7 cellular contexts compared by ENCODE assay signal in genomic region chr6:37500904-37501303, GRCh38. TPM values are rescaled to one million over a fixed set of nuclear protein-coding genes. Genes with fewer than 3 reads are reported as not detected.
DNase-seq lines count a peak whose midpoint lies in the region; ATAC-seq and TF ChIP-seq lines count a peak whose summit lies in the region.
"Not testable (repeated sequence)": the region's sequence is repeated elsewhere in the genome, so short reads cannot be mapped to it uniquely, and the experiment has no call there.

No MANE protein-coding gene starts in this region.

- H3K9me3 ChIP-seq in CD8-positive, alpha-beta memory T cell (ENCODE audit: low read length); Panc1 (ENCODE audit: control insufficient read depth, insufficient read depth, low read depth, low read length): not testable (repeated sequence)

- not testable (repeated sequence) for H3K36me3 Mint-ChIP-seq in CD8-positive, alpha-beta memory T cell; activated CD4-positive, alpha-beta T cell treated with anti-CD3 and anti-CD28 coated beads for 36 hours (ENCODE audit: low read depth); activated T-cell treated with anti-CD3 and anti-CD28 coated beads, Interleukin-2, amount 50 U/mL, for 72 hours (ENCODE audit: insufficient read depth in 2 of 2); activated naive CD8-positive, alpha-beta T cell; immature natural killer cell; natural killer cell treated with Interleukin-12 subunit alpha and Interleukin-12 subunit beta and Interleukin-15 and Interleukin-18, amount 100 ng/mL, for 72 hours

- H3K27ac ChIP-seq in CD8-positive, alpha-beta memory T cell (ENCODE audit: low read depth, low read length), result not testable (repeated sequence)
- peak overlapping the region; percentile 95; the same call in 1 of the 2 replicates for H3K27ac ChIP-seq in Panc1 (ENCODE audit: low read length)

- intact Hi-C loops in Panc1 (cut with micrococcal nuclease; ENCODE audit: unreplicated experiment), result not testable (repeated sequence)
- intact Hi-C loops in activated CD4-positive, alpha-beta T cell treated with anti-CD3 and anti-CD28 coated beads for 36 hours (cut with DNase I, micrococcal nuclease), result loop anchor here in 1 of 2 experiments (1.0 kb wide), 1 partner anchor 52 kb away; no protein-coding TSS in a partner anchor

- H3K27ac Mint-ChIP-seq in CD8-positive, alpha-beta memory T cell, result peak overlapping the region; percentile 87 to 100 (median 99)
- H3K27ac Mint-ChIP-seq in activated CD4-positive, alpha-beta T cell treated with anti-CD3 and anti-CD28 coated beads for 36 hours, result peak overlapping the region; percentile 43
- H3K27ac Mint-ChIP-seq in activated T-cell treated with anti-CD3 and anti-CD28 coated beads, Interleukin-2, amount 50 U/mL, for 72 hours, result peak overlapping the region; percentile 83
- peak overlapping the region; percentile 50 for H3K27ac Mint-ChIP-seq in activated naive CD8-positive, alpha-beta T cell
- peak overlapping the region; percentile 65 to 100 (median 96) for H3K27ac Mint-ChIP-seq in immature natural killer cell
- peak overlapping the region; percentile 91 to 96 for H3K27ac Mint-ChIP-seq in natural killer cell treated with Interleukin-12 subunit alpha and Interleukin-12 subunit beta and Interleukin-15 and Interleukin-18, amount 100 ng/mL, for 72 hours

- not testable (repeated sequence) for H3K27me3 ChIP-seq in CD8-positive, alpha-beta memory T cell (ENCODE audit: insufficient read depth, low read length, poor library complexity, severe bottlenecking); Panc1 (ENCODE audit: control insufficient read depth, insufficient read depth, low read length)

- not testable (repeated sequence) for H3K4me3 ChIP-seq in CD8-positive, alpha-beta memory T cell (ENCODE audit: low read length); Panc1 (ENCODE audit: low read depth in 2 of 2, low read length in 2 of 2)

- peaks cover 77 to 100% (median 94%) of the 10 kb centered on the region in 3 donors for H3K4me1 Mint-ChIP-seq in CD8-positive, alpha-beta memory T cell
- peaks cover 88% of the 10 kb centered on the region for H3K4me1 Mint-ChIP-seq in activated CD4-positive, alpha-beta T cell treated with anti-CD3 and anti-CD28 coated beads for 36 hours
- H3K4me1 Mint-ChIP-seq in activated T-cell treated with anti-CD3 and anti-CD28 coated beads, Interleukin-2, amount 50 U/mL, for 72 hours (ENCODE audit: low read depth), result peaks cover 93% of the 10 kb centered on the region
- peaks cover 87% of the 10 kb centered on the region for H3K4me1 Mint-ChIP-seq in activated naive CD8-positive, alpha-beta T cell (ENCODE audit: low read depth)
- H3K4me1 Mint-ChIP-seq in immature natural killer cell, result peaks cover 66 to 69% of the 10 kb centered on the region in 2 donors
- peaks cover 57 to 63% of the 10 kb centered on the region in 2 donors for H3K4me1 Mint-ChIP-seq in natural killer cell treated with Interleukin-12 subunit alpha and Interleukin-12 subunit beta and Interleukin-15 and Interleukin-18, amount 100 ng/mL, for 72 hours (ENCODE audit: low read depth in 2 of 2)

- H3K4me1 ChIP-seq in CD8-positive, alpha-beta memory T cell (ENCODE audit: insufficient read depth, low read length), result peaks cover 83% of the 10 kb centered on the region
- not testable (repeated sequence) for H3K4me1 ChIP-seq in Panc1 (ENCODE audit: control insufficient read depth, insufficient read depth, low read length)

- not testable (repeated sequence) for DNase-seq in CD8-positive, alpha-beta memory T cell; Panc1 (ENCODE audit: low read depth, low spot score); activated CD4-positive, alpha-beta T cell treated with anti-CD3 and anti-CD28 coated beads for 36 hours; activated T-cell treated with anti-CD3 and anti-CD28 coated beads, Interleukin-2, amount 50 U/mL, for 72 hours; immature natural killer cell; natural killer cell treated with Interleukin-12 subunit alpha and Interleukin-12 subunit beta and Interleukin-15 and Interleukin-18, amount 100 ng/mL, for 72 hours (ENCODE audit: low spot score)

- not testable (repeated sequence) for ATAC-seq in Panc1; activated CD4-positive, alpha-beta T cell treated with anti-CD3 and anti-CD28 coated beads for 36 hours; activated T-cell treated with anti-CD3 and anti-CD28 coated beads, Interleukin-2, amount 50 U/mL, for 72 hours (replicated peaks in 1 of 2); natural killer cell treated with Interleukin-12 subunit alpha and Interleukin-12 subunit beta and Interleukin-15 and Interleukin-18, amount 100 ng/mL, for 72 hours

- CTCF ChIA-PET in CD8-positive, alpha-beta memory T cell (lab: Charles Lee), result interaction anchor here (1.5 to 7.2 kb wide), 4 partner anchors 12 to 65 kb away, joined by 3 to 65 read pairs (median 20); no protein-coding TSS in a partner anchor
- CTCF ChIA-PET in Panc1 (lab: Charles Lee), result not testable (repeated sequence)
- CTCF ChIA-PET in activated CD4-positive, alpha-beta T cell treated with anti-CD3 and anti-CD28 coated beads for 36 hours (lab: Charles Lee), result interaction anchor here (3.3 kb wide), 1 partner anchor 15 kb away, joined by 21 read pairs; no protein-coding TSS in a partner anchor

- not testable (repeated sequence) for H3K9me3 Mint-ChIP-seq in CD8-positive, alpha-beta memory T cell; activated CD4-positive, alpha-beta T cell treated with anti-CD3 and anti-CD28 coated beads for 36 hours (ENCODE audit: low read depth); activated T-cell treated with anti-CD3 and anti-CD28 coated beads, Interleukin-2, amount 50 U/mL, for 72 hours; activated naive CD8-positive, alpha-beta T cell (ENCODE audit: low read depth); immature natural killer cell; natural killer cell treated with Interleukin-12 subunit alpha and Interleukin-12 subunit beta and Interleukin-15 and Interleukin-18, amount 100 ng/mL, for 72 hours

- TF ChIP-seq CTCF in Panc1 (IDR thresholded peaks at IDR 0.05), result not testable (repeated sequence)

- in situ Hi-C loops in Panc1 (cut with HindIII; ENCODE audit: low pct_unique_long_range_greater_than_20kb, low sequenced_read_pairs), result not testable (repeated sequence)

- not testable (repeated sequence) for BruUV-seq in Panc1 (replicated peaks; lab: Mats Ljungman, UMichigan)

- POLR2A ChIA-PET in CD8-positive, alpha-beta memory T cell (lab: Charles Lee), result interaction anchor here (4.1 kb wide), 1 partner anchor 16 kb away, joined by 58 read pairs; no protein-coding TSS in a partner anchor
- POLR2A ChIA-PET in Panc1 (lab: Charles Lee), result not testable (repeated sequence)
- POLR2A ChIA-PET in activated CD4-positive, alpha-beta T cell treated with anti-CD3 and anti-CD28 coated beads for 36 hours (lab: Charles Lee), result interaction anchor here (1.8 kb wide), 1 partner anchor 13 kb away, joined by 7 read pairs; no protein-coding TSS in a partner anchor

- H3K4me3 Mint-ChIP-seq in CD8-positive, alpha-beta memory T cell, result peak overlapping the region in 6 of 7 donors; percentile 12 to 97 (median 32)
- H3K4me3 Mint-ChIP-seq in activated CD4-positive, alpha-beta T cell treated with anti-CD3 and anti-CD28 coated beads for 36 hours, result not testable (repeated sequence)
- H3K4me3 Mint-ChIP-seq in activated T-cell treated with anti-CD3 and anti-CD28 coated beads, Interleukin-2, amount 50 U/mL, for 72 hours, result peak overlapping the region in 1 of 2 donors; percentile 84
- peak overlapping the region; percentile 9 for H3K4me3 Mint-ChIP-seq in activated naive CD8-positive, alpha-beta T cell
- H3K4me3 Mint-ChIP-seq in immature natural killer cell, result peak overlapping the region in 1 of 5 donors; percentile 25
- H3K4me3 Mint-ChIP-seq in natural killer cell treated with Interleukin-12 subunit alpha and Interleukin-12 subunit beta and Interleukin-15 and Interleukin-18, amount 100 ng/mL, for 72 hours, result peak overlapping the region; percentile 95

- not testable (repeated sequence) for H3K36me3 ChIP-seq in CD8-positive, alpha-beta memory T cell (ENCODE audit: insufficient read depth, low read length); Panc1 (ENCODE audit: control insufficient read depth, insufficient read depth, low read length)

- H3K27me3 Mint-ChIP-seq in CD8-positive, alpha-beta memory T cell; activated CD4-positive, alpha-beta T cell treated with anti-CD3 and anti-CD28 coated beads for 36 hours; activated T-cell treated with anti-CD3 and anti-CD28 coated beads, Interleukin-2, amount 50 U/mL, for 72 hours (ENCODE audit: low read depth); activated naive CD8-positive, alpha-beta T cell; natural killer cell treated with Interleukin-12 subunit alpha and Interleukin-12 subunit beta and Interleukin-15 and Interleukin-18, amount 100 ng/mL, for 72 hours: not testable (repeated sequence)
- H3K27me3 Mint-ChIP-seq in immature natural killer cell (ENCODE audit: low read depth in 3 of 3), result peaks cover 10 to 29% (median 19%) of the 10 kb centered on the region in 3 donors

RNA-seq across cellular contexts. Expression of gene CCDC167, which starts 1.2 kb away (rescaled TPM):
- 10 to 100 TPM; 79.5 to 86.3 TPM for total RNA-seq in CD8-positive, alpha-beta memory T cell
- polyA plus RNA-seq in CD8-positive, alpha-beta memory T cell, result 181 TPM
- total RNA-seq in Panc1 (2021; ENCODE audit: unreplicated experiment), result 57.6 TPM
- 48.1 TPM for polyA plus RNA-seq in Panc1 (2012; ENCODE audit: insufficient read length)
- 10 to 100 TPM; 55.3 to 60.3 TPM for total RNA-seq in activated CD4-positive, alpha-beta T cell treated with anti-CD3 and anti-CD28 coated beads for 36 hours
- total RNA-seq in activated T-cell treated with anti-CD3 and anti-CD28 coated beads, Interleukin-2, amount 50 U/mL, for 72 hours, result 10 to 100 TPM; 32.2 to 36.4 TPM
- 100 to 1,000 TPM in 1 of 3 donors, 10 to 100 TPM in 2; 78.7 to 115 (median 79.3) TPM for polyA plus RNA-seq in immature natural killer cell
- 10 to 100 TPM; 46.0 to 54.8 TPM for total RNA-seq in natural killer cell treated with Interleukin-12 subunit alpha and Interleukin-12 subunit beta and Interleukin-15 and Interleukin-18, amount 100 ng/mL, for 72 hours

Comparison
In these comparisons a context has a peak if more than half of its experiments do, and no peak if none do; other contexts are left out.
1. H3K27ac Mint-ChIP-seq: peak in every context shown above with its lines; median percentile 99 in CD8-positive, alpha-beta memory T cell; 96 in immature natural killer cell; 94 in natural killer cell treated with Interleukin-12 subunit alpha and Interleukin-12 subunit beta and Interleukin-15 and Interleukin-18, amount 100 ng/mL, for 72 hours; 83 in activated T-cell treated with anti-CD3 and anti-CD28 coated beads, Interleukin-2, amount 50 U/mL, for 72 hours; 50 in activated naive CD8-positive, alpha-beta T cell; 43 in activated CD4-positive, alpha-beta T cell treated with anti-CD3 and anti-CD28 coated beads for 36 hours.